Comparison of ENCODE assay signal across 9 cellular contexts in genomic region chr7:90613088-90613498, GRCh38. TPM values are rescaled to one million over a fixed set of nuclear protein-coding genes. Genes with fewer than 3 reads are reported as not detected.
DNase-seq lines count a peak whose midpoint lies in the region; ATAC-seq, FAIRE-seq and TF ChIP-seq lines count a peak whose summit lies in the region.
"Had no signal": no experiment of that assay in that cellular context is flagged by ENCODE, and none has a peak within 500 bp of the region (broad histone marks: within the 10 kb centered on the region; RNA-seq: fewer than 3 reads in every experiment).

No MANE protein-coding gene starts in this region.

- TF ChIP-seq CTCF in left lung (IDR thresholded peaks at IDR 0.05) (no peak), kidney (IDR thresholded peaks at IDR 0.05; ENCODE audit: borderline replicate concordance, extremely low read depth, insufficient read depth) (no peak), BE2C (IDR thresholded peaks at IDR 0.05; ENCODE audit: low read depth, low read length) (no peak)

- no peaks in the 10 kb centered on the region for H3K9me3 ChIP-seq in left lung
- H3K9me3 ChIP-seq in kidney (ENCODE audit: control insufficient read depth in 1 of 2, low read length in 2 of 2): no peaks in the 10 kb centered on the region
- no peaks in the 10 kb centered on the region for H3K9me3 ChIP-seq in BE2C
- H3K9me3 ChIP-seq: tibial nerve had no signal

- H3K4me1 ChIP-seq in left lung (peaks cover 0 to 18% of the 10 kb centered on the region in 2 donors), kidney (ENCODE audit: control insufficient read depth in 1 of 2, insufficient read depth in 1 of 2, low read depth in 1 of 2, low read length in 2 of 2) (no peaks in the 10 kb centered on the region), BE2C (no peaks in the 10 kb centered on the region)

- no peak for TF ChIP-seq POLR2A in erythroblast (IDR thresholded peaks at IDR 0.05; ENCODE audit: low read length)

- peak; percentile 95 for ATAC-seq in GM18867 (IDR thresholded peaks at IDR 0.05; ENCODE audit: unreplicated experiment)
- peak; percentile 94 for ATAC-seq in GM21737 (IDR thresholded peaks at IDR 0.05; ENCODE audit: unreplicated experiment)
- peak; percentile 71 for ATAC-seq in left lung

- no peaks in the 10 kb centered on the region for H3K27me3 ChIP-seq in left lung
- H3K27me3 ChIP-seq in BE2C: no peaks in the 10 kb centered on the region
- H3K27me3 ChIP-seq: tibial nerve had no signal

- intact Hi-C loops in left lung (cut with DNase I) (no loop called here), kidney (cut with DNase I) (no loop called here)

- H3K9ac ChIP-seq in kidney (ENCODE audit: low read length in 2 of 2): no peak overlapping the region

- FAIRE-seq in kidney (lab: Jason Lieb, UNC): no peak

- no peaks in the 10 kb centered on the region for H3K36me3 ChIP-seq in left lung
- H3K36me3 ChIP-seq in kidney (ENCODE audit: control insufficient read depth in 1 of 2, insufficient read depth in 2 of 2, low read length in 2 of 2): no peaks in the 10 kb centered on the region
- H3K36me3 ChIP-seq in BE2C: no peaks in the 10 kb centered on the region
- H3K36me3 ChIP-seq: tibial nerve had no signal

- DNase-seq in M059J (ENCODE audit: low read depth) (peak; percentile 50), left lung (no peak), erythroblast (lab: John Stamatoyannopoulos, UW) (no peak), RPMI8226 (no peak), kidney (no peak), BE2C (no peak)

- peak overlapping the region in 1 of 2 donors; percentile 45 for H3K27ac ChIP-seq in left lung
- H3K27ac ChIP-seq in kidney (ENCODE audit: low read depth in 2 of 2, low read length in 2 of 2): no peak overlapping the region
- H3K27ac ChIP-seq: tibial nerve had no signal

- H3K4me3 ChIP-seq in left lung: no peak overlapping the region
- H3K4me3 ChIP-seq in kidney (ENCODE audit: low read length in 2 of 2): no peak overlapping the region
- H3K4me3 ChIP-seq in BE2C (ENCODE audit: low read depth, low read length): no peak overlapping the region
- H3K4me3 ChIP-seq: tibial nerve had no signal

RNA-seq across cellular contexts. Expression of gene CDK14, which starts 17.0 kb away (rescaled TPM):
- 3.9 and 6.5 TPM in 2 replicates for total RNA-seq in M059J (2014; rRNA removed; shearing (Covaris generic))
- total RNA-seq in left lung: 10 to 100 TPM; 37.5 to 45.1 TPM
- 33.9 TPM for total RNA-seq in kidney
- 11.9 TPM for polyA plus RNA-seq in kidney (ENCODE audit: insufficient read depth, low read depth, low replicate concordance)
- 1.4 TPM for polyA plus RNA-seq in BE2C (2012; ENCODE audit: insufficient read depth, insufficient read length, low read depth)
